ENCODE assay signal across 21 cellular contexts in genomic region chr22:19840059-19840458, GRCh38. TPM values are rescaled to one million over a fixed set of nuclear protein-coding genes. Genes with fewer than 3 reads are reported as not detected.
DNase-seq lines count a peak whose midpoint lies in the region; ATAC-seq, FAIRE-seq and TF ChIP-seq lines count a peak whose summit lies in the region.
"Had no signal": no experiment of that assay in that cellular context is flagged by ENCODE, and none has a peak within 500 bp of the region (broad histone marks: within the 10 kb centered on the region; RNA-seq: fewer than 3 reads in every experiment).

No MANE protein-coding gene starts in this region.

- H2AFZ ChIP-seq in neuronal stem cell (ENCODE audit: low read length), result no peak overlapping the region
- no peak overlapping the region for H2AFZ ChIP-seq in GM23338
- H2AFZ ChIP-seq: GM23248 had no signal

- no peaks in the 10 kb centered on the region for H3K9me3 Mint-ChIP-seq in T-cell
- no peaks in the 10 kb centered on the region for H3K9me3 Mint-ChIP-seq in GM23338
- H3K9me3 Mint-ChIP-seq: CD4-positive, alpha-beta T cell; HFFc6; IgD-negative memory B cell had no signal

- TF ChIP-seq RAD21 in A549 (conservative IDR thresholded peaks at IDR 0.05 in 1 of 2, IDR thresholded peaks at IDR 0.05 in 1 of 2), result no peak

- H3K4me1 Mint-ChIP-seq in T-cell (peaks cover 21 to 41% (median 38%) of the 10 kb centered on the region in 3 donors), GM23338 (peaks cover 6% of the 10 kb centered on the region; the same call in 1 of the 3 replicates)

- H3K23ac ChIP-seq in neuronal stem cell (ENCODE audit: low read depth, low read length, poor library complexity), result no peak overlapping the region

- no peak for TF ChIP-seq POLR2A in A549 (IDR thresholded peaks at IDR 0.05; ENCODE audit: low read length)

- TF ChIP-seq CTCF in A549 (IDR thresholded peaks at IDR 0.05) (no peak), HEK293 (tag by site-specific recombination; IDR thresholded peaks at IDR 0.05) (no peak), left lung (IDR thresholded peaks at IDR 0.05) (no peak), GM23338 (conservative IDR thresholded peaks at IDR 0.05; ENCODE audit: low read depth in 2 of 2) (no peak)

- intact Hi-C loops in left lung (cut with DNase I), result no loop called here

- H3K27ac Mint-ChIP-seq in T-cell, result no peak overlapping the region
- H3K27ac Mint-ChIP-seq in GM23338, result no peak overlapping the region
- H3K27ac Mint-ChIP-seq: CD4-positive, alpha-beta T cell; HFFc6; IgD-negative memory B cell had no signal

- H2BK5ac ChIP-seq in neuronal stem cell (ENCODE audit: low read length), result no peak overlapping the region

- no peaks in the 10 kb centered on the region for H3K79me2 ChIP-seq in GM23338 (replicated peaks; ENCODE audit: insufficient read depth)

- H3K4me1 ChIP-seq in A549 (peaks cover 13% of the 10 kb centered on the region), HEK293 (ENCODE audit: control insufficient read depth, insufficient read depth, low read length) (peaks cover 5% of the 10 kb centered on the region; the same call in 1 of the 2 replicates), left lung (peaks cover 16 to 26% of the 10 kb centered on the region in 2 donors), neuronal stem cell (ENCODE audit: control insufficient read depth in 2 of 2, insufficient read depth in 1 of 2, low read depth in 1 of 2, low read length in 2 of 2) (peaks cover 0 to 15% of the 10 kb centered on the region in 2 donors), GM23338 (ENCODE audit: insufficient read depth) (no peaks in the 10 kb centered on the region)

- no peak overlapping the region for H3K27ac ChIP-seq in A549
- H3K27ac ChIP-seq in HEK293 (ENCODE audit: extremely low read depth, low read depth, low read length), result no peak overlapping the region
- peak overlapping the region in 1 of 2 donors; percentile 23 for H3K27ac ChIP-seq in left lung
- H3K27ac ChIP-seq in neuronal stem cell (replicated peaks; ENCODE audit: low read length), result no peak overlapping the region
- H3K27ac ChIP-seq in GM23338 (ENCODE audit: low read depth), result no peak overlapping the region
- H3K27ac ChIP-seq: C4-2B, GM23248, HL-60 had no signal

- H3K18ac ChIP-seq in neuronal stem cell (ENCODE audit: low read length), result no peak overlapping the region

- H2BK120ac ChIP-seq in neuronal stem cell (ENCODE audit: low read depth, low read length), result no peak overlapping the region

- CTCF ChIA-PET in A549 (lab: Yijun Ruan, JAX), result no interaction called here
- CTCF ChIA-PET in HEK293 (lab: Yijun Ruan, JAX), result interaction anchor here (0.7 kb wide), 2 partner anchors 22 to 117 kb away, joined by 3 to 4 read pairs; partner anchors contain the start of gene GP1BB
- CTCF ChIA-PET in T-cell (lab: Charles Lee), result no interaction called here

- FAIRE-seq in A549 (lab: Jason Lieb, UNC), result no peak
- FAIRE-seq: A204.1, D721Med, G401.6, GM12891, H54 had no signal

- no peak overlapping the region for H2BK12ac ChIP-seq in neuronal stem cell (ENCODE audit: low read length)

- H3K9ac ChIP-seq in neuronal stem cell (ENCODE audit: low read depth, low read length, poor library complexity), result no peak overlapping the region
- H3K9ac ChIP-seq: GM23248 had no signal

- peak overlapping the region; percentile 32; the same call in 1 of the 3 replicates for H3K4me2 ChIP-seq in A549
- no peak overlapping the region for H3K4me2 ChIP-seq in neuronal stem cell (ENCODE audit: insufficient read depth, low read length, poor library complexity, severe bottlenecking)
- H3K4me2 ChIP-seq in GM23338, result no peak overlapping the region

- H3K27me3 Mint-ChIP-seq in T-cell, result no peaks in the 10 kb centered on the region
- H3K27me3 Mint-ChIP-seq in GM23338 (ENCODE audit: insufficient read depth, low read depth, poor library complexity), result peaks cover 12% of the 10 kb centered on the region
- H3K27me3 Mint-ChIP-seq: CD4-positive, alpha-beta T cell; IgD-negative memory B cell had no signal

- no peaks in the 10 kb centered on the region; the same call in none of the 2 replicates for H4K20me1 ChIP-seq in GM23338 (replicated peaks; ENCODE audit: insufficient read depth)

- H3K9me3 ChIP-seq in A549 (no peaks in the 10 kb centered on the region), HEK293 (ENCODE audit: control insufficient read depth, insufficient read depth, low read depth, low read length) (no peaks in the 10 kb centered on the region), left lung (no peaks in the 10 kb centered on the region), neuronal stem cell (replicated peaks in 1 of 2; ENCODE audit: control insufficient read depth in 2 of 2, insufficient read depth in 1 of 2, low read depth in 1 of 2, low read length in 2 of 2) (peaks cover 0 to 2% of the 10 kb centered on the region in 2 donors)
- H3K9me3 ChIP-seq: Caco-2 had no signal

- H3K27me3 ChIP-seq in left lung (no peaks in the 10 kb centered on the region), neuronal stem cell (ENCODE audit: control insufficient read depth in 3 of 3, insufficient read depth in 3 of 3, low read depth in 1 of 3, low read length in 3 of 3) (no peaks in the 10 kb centered on the region), GM23338 (ENCODE audit: insufficient read depth) (no peaks in the 10 kb centered on the region)

- no peaks in the 10 kb centered on the region for H3K9me2 ChIP-seq in GM23338 (ENCODE audit: insufficient read depth)

- H3K4me3 Mint-ChIP-seq in T-cell, result no peak overlapping the region
- no peak overlapping the region for H3K4me3 Mint-ChIP-seq in GM23338
- H3K4me3 Mint-ChIP-seq: CD4-positive, alpha-beta T cell; HFFc6; IgD-negative memory B cell had no signal

- 59% methylated on average over 4 of the region's 4 CpGs for WGBS in A549 (ENCODE audit: missing lambda C conversion rate)
- WGBS in neuronal stem cell (ENCODE audit: extremely low coverage in 2 of 2, insufficient read length in 2 of 2, insufficient replicate concordance in 1 of 2), 2 donors, result no CpG with 5 or more reads among the region's 4 CpGs

- H3F3A ChIP-seq in GM23338 (replicated peaks; ENCODE audit: low read depth), result no peaks in the 10 kb centered on the region

- no peak for ATAC-seq in A549
- peak; percentile 69 for ATAC-seq in left lung
- ATAC-seq in T-cell (replicated peaks in 1 of 4), result no peak
- no peak for ATAC-seq in GM23338

- H3K4me3 ChIP-seq in A549 (no peak overlapping the region), HEK293 (ENCODE audit: low read depth, low read length) (no peak overlapping the region), left lung (no peak overlapping the region), neuronal stem cell (ENCODE audit: low read length in 2 of 2) (no peak overlapping the region), GM23338 (no peak overlapping the region)
- H3K4me3 ChIP-seq: GM23248 had no signal

- no peak overlapping the region for H2AK5ac ChIP-seq in neuronal stem cell (ENCODE audit: low read depth, low read length)

- no peak overlapping the region for H2BK15ac ChIP-seq in neuronal stem cell (ENCODE audit: low read length)

- no peak overlapping the region for H3K14ac ChIP-seq in neuronal stem cell (ENCODE audit: low read length)

- H3K36me3 Mint-ChIP-seq in T-cell (peaks cover 2% of the 10 kb centered on the region), GM23338 (ENCODE audit: low read depth) (no peaks in the 10 kb centered on the region)
- H3K36me3 Mint-ChIP-seq: IgD-negative memory B cell had no signal

- DNase-seq in A549 (ENCODE audit: low read depth in 1 of 2, low spot score in 1 of 2), result no peak
- DNase-seq in left lung, result no peak
- no peak for DNase-seq in neuronal stem cell (ENCODE audit: low spot score)
- no peak for DNase-seq in activated CD4-positive, alpha-beta T cell treated with anti-CD3 and anti-CD28 coated beads for 4 hours
- DNase-seq in T-cell, result no peak
- no peak for DNase-seq in GM23338 (ENCODE audit: low spot score)
- DNase-seq: AML-193; Caco-2; CD4-positive, alpha-beta T cell; GM23248; HCEC 1CT; HFFc6 had no signal

- H4K91ac ChIP-seq in neuronal stem cell (ENCODE audit: low read depth, low read length, poor library complexity), result no peak overlapping the region

- H3K36me3 ChIP-seq in HEK293 (ENCODE audit: control insufficient read depth in 2 of 2, insufficient read depth in 1 of 2, low read length in 2 of 2) (no peaks in the 10 kb centered on the region), left lung (no peaks in the 10 kb centered on the region), neuronal stem cell (replicated peaks in 1 of 2; ENCODE audit: control insufficient read depth in 2 of 2, insufficient read depth in 2 of 2, low read length in 2 of 2) (peaks cover 0 to 3% of the 10 kb centered on the region in 2 donors), GM23338 (ENCODE audit: insufficient read depth) (no peaks in the 10 kb centered on the region)

- H3K79me1 ChIP-seq in neuronal stem cell (ENCODE audit: low read depth, low read length), result peaks cover 6% of the 10 kb centered on the region

- TF ChIP-seq EP300 in A549 (IDR thresholded peaks at IDR 0.05), result no peak

- POLR2A ChIA-PET in A549 (lab: Yijun Ruan, JAX), result no interaction called here
- POLR2A ChIA-PET in HEK293 (lab: Yijun Ruan, JAX), result no interaction called here
- POLR2A ChIA-PET in T-cell (lab: Charles Lee), result no interaction called here

- peak overlapping the region; percentile 93 for H4K8ac ChIP-seq in neuronal stem cell (ENCODE audit: low read depth, low read length)

- H3K4ac ChIP-seq in neuronal stem cell (ENCODE audit: low read length), result no peak overlapping the region

RNA-seq across cellular contexts. Expression of gene GNB1L, which starts 14.6 kb away (rescaled TPM):
- polyA plus RNA-seq in A549 (2011; rRNA removed) (1.6 and 1.8 TPM in 2 replicates), A549 (2017; fragmentation: RNase III; extraction: RNeasy Plus Mini Kit Qiagen cat#74134 plus additional on column Dnase treatment) (8.2 to 10.3 TPM (median 8.9 TPM) in 3 replicates), GM23338 (2016; fragmentation: Nextera tagmentation; extraction: Ambion mirVana) (15.2 and 17.4 TPM in 2 replicates)
- polyA plus RNA-seq in A549 (2012; cell fraction: cytosol; rRNA removed), result 11.3 and 16.1 TPM in 2 replicates
- polyA plus RNA-seq in A549 (2012; cell fraction: nucleus; rRNA removed), result 14.3 and 27.3 TPM in 2 replicates
- 0.45 and 0.58 TPM in 2 replicates for polyA minus RNA-seq in A549 (2011; rRNA and poly(A)+ RNA removed)
- total RNA-seq in left lung (1 to 10 TPM; 6.7 to 7.9 TPM), T-cell (10 to 100 TPM in 3 of 5 donors, 1 to 10 TPM in 2; 4.8 to 13.7 (median 12.9) TPM)
- polyA plus RNA-seq in neuronal stem cell (2013, experiment 1 of 2), result 7.9 TPM
- polyA plus RNA-seq in neuronal stem cell (2013, experiment 2 of 2), result 8.3 TPM
- total RNA-seq in GM23338 (2014; rRNA removed; shearing (Covaris generic)), result 19.2 and 27.8 TPM in 2 replicates

RNA-seq across cellular contexts. Expression of gene RTL10, which starts 14.6 kb away (rescaled TPM):
- polyA plus RNA-seq in A549 (2011; rRNA removed), result 4.4 and 4.5 TPM in 2 replicates
- polyA plus RNA-seq in A549 (2012; cell fraction: cytosol; rRNA removed), result 4.7 and 6.4 TPM in 2 replicates
- polyA plus RNA-seq in A549 (2012; cell fraction: nucleus; rRNA removed), result 17.3 and 23.4 TPM in 2 replicates
- polyA plus RNA-seq in A549 (2017; fragmentation: RNase III; extraction: RNeasy Plus Mini Kit Qiagen cat#74134 plus additional on column Dnase treatment), result 5.1 to 5.3 TPM (median 5.1 TPM) in 3 replicates
- 7.9 and 9.6 TPM in 2 replicates for polyA minus RNA-seq in A549 (2011; rRNA and poly(A)+ RNA removed)
- total RNA-seq in left lung, result 10 to 100 TPM; 21.4 to 28.0 TPM
- 9.7 TPM for polyA plus RNA-seq in neuronal stem cell (2013, experiment 1 of 2)
- polyA plus RNA-seq in neuronal stem cell (2013, experiment 2 of 2), result 10.2 TPM
- 10 to 100 TPM; 21.1 to 35.1 (median 28.5) TPM for total RNA-seq in T-cell
- total RNA-seq in GM23338 (2014; rRNA removed; shearing (Covaris generic)), result 17.4 and 19.2 TPM in 2 replicates
- polyA plus RNA-seq in GM23338 (2016; fragmentation: Nextera tagmentation; extraction: Ambion mirVana), result 7.8 and 9.4 TPM in 2 replicates
